In the genomic region with DNA sequence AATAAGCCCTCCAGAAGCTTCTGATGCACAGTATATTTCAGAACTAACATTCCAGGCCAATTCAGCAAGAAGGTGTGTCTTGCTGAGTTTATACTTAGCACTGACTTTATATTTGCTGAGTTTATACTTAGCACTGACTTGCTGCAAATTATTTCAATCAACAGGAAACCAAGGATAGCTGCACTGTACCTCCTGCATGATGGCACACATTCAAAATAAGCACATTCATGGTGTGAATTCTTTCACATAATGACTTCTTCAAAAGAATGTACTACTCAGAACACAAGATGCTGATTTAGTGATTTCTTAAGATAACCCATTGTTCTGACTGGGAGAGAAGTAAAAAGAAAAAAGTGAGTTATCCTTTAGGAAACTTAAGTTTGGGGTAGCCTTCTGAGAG, we compare ENCODE assay signal across 18 cellular contexts. TPM values are rescaled to one million over a fixed set of nuclear protein-coding genes. Genes with fewer than 3 reads are reported as not detected.
DNase-seq lines count a peak whose midpoint lies in the region; ATAC-seq and TF ChIP-seq lines count a peak whose summit lies in the region.
"Had no signal": no experiment of that assay in that cellular context is flagged by ENCODE, and none has a peak within 500 bp of the region (broad histone marks: within the 10 kb centered on the region; RNA-seq: fewer than 3 reads in every experiment).

No MANE protein-coding gene starts in this region.

- no peaks in the 10 kb centered on the region for H4K20me1 ChIP-seq in mammary epithelial cell (ENCODE audit: insufficient read depth, low read length)

- no peak overlapping the region for H3K23ac ChIP-seq in mesendoderm (ENCODE audit: low read length)

- no peak overlapping the region for H2BK5ac ChIP-seq in mesendoderm (ENCODE audit: low read length)

- H3K36me3 Mint-ChIP-seq in MCF 10A (ENCODE audit: insufficient read depth, unreplicated experiment): no peaks in the 10 kb centered on the region

- H2BK120ac ChIP-seq in mesendoderm (ENCODE audit: low read depth, low read length): no peak overlapping the region

- H3K4me2 ChIP-seq in mammary epithelial cell (ENCODE audit: insufficient read depth, low read depth, low read length) (no peak overlapping the region), mesendoderm (ENCODE audit: low read length) (no peak overlapping the region)

- H3K27me3 Mint-ChIP-seq in MCF 10A (ENCODE audit: insufficient read depth, unreplicated experiment): no peaks in the 10 kb centered on the region

- no peak overlapping the region for H3K27ac Mint-ChIP-seq in MCF 10A (ENCODE audit: low read depth, unreplicated experiment)

- no peaks in the 10 kb centered on the region for H3K9me3 Mint-ChIP-seq in MCF 10A (ENCODE audit: unreplicated experiment)

- CTCF ChIA-PET in MCF 10A (lab: Yijun Ruan, JAX) (interaction anchor here (0.9 kb wide), 1 partner anchor 52 kb away, joined by 3 read pairs; a partner anchor contains a TSS), mammary epithelial cell (lab: Charles Lee; ENCODE audit: low non-redundant PET) (interaction anchor here (0.6 kb wide), 1 partner anchor 1434 kb away, joined by 4 read pairs; no protein-coding TSS in a partner anchor)

- no peak overlapping the region for H3K56ac ChIP-seq in mesendoderm (ENCODE audit: low read length)

- in situ Hi-C loops in mammary epithelial cell (cut with MboI; ENCODE audit: low sequenced_read_pairs in 2 of 2): no loop called here

- dilution Hi-C loops in mammary epithelial cell (cut with HindIII; ENCODE audit: low sequenced_read_pairs): no loop called here

- peak; percentile 30 for DNase-seq in MCF 10A (ENCODE audit: unreplicated experiment)
- DNase-seq in mammary epithelial cell: no peak
- DNase-seq in choroid plexus epithelial cell (ENCODE audit: low read depth): peak; percentile 92
- DNase-seq in mesendoderm: peak; percentile 16
- no peak for DNase-seq in NCI-H82 (lab: John Stamatoyannopoulos, UW)
- DNase-seq in pons (ENCODE audit: low spot score): no peak
- no peak for DNase-seq in H7
- DNase-seq: activated CD4-positive, alpha-beta T cell treated with anti-CD3 and anti-CD28 coated beads for 1 hour; activated CD8-positive, alpha-beta memory T cell treated with anti-CD3 and anti-CD28 coated beads, Interleukin-2, amount 50 U/mL, for 48 hours; activated naive CD4-positive, alpha-beta T cell treated with Interleukin-2 at 50 U/mL for 16 hours; COR-L47; effector CD4-positive, alpha-beta T cell; foreskin fibroblast; GDM1; KBM-7; lower lobe of right lung; right lobe of liver had no signal

- no TSS peak for BruUV-seq in MCF 10A (replicated peaks; lab: Mats Ljungman, UMichigan)
- no TSS peak for BruUV-seq in mammary epithelial cell (replicated peaks; lab: Mats Ljungman, UMichigan)

- TF ChIP-seq CTCF in MCF 10A (IDR thresholded peaks at IDR 0.05; ENCODE audit: unreplicated experiment) (no peak), mammary epithelial cell (conservative IDR thresholded peaks at IDR 0.05 in 1 of 2, IDR thresholded peaks at IDR 0.05 in 1 of 2; ENCODE audit: extremely low read depth in 1 of 2, insufficient read depth in 1 of 2, low read depth in 1 of 2, low read length in 2 of 2) (no peak), choroid plexus epithelial cell (conservative IDR thresholded peaks at IDR 0.05; ENCODE audit: low read depth, low read length) (no peak)

- no peak overlapping the region for H2AFZ ChIP-seq in mammary epithelial cell (ENCODE audit: low read depth, low read length)

- no peaks in the 10 kb centered on the region for H3K27me3 ChIP-seq in mammary epithelial cell (ENCODE audit: insufficient read depth, low read length)
- no peaks in the 10 kb centered on the region for H3K27me3 ChIP-seq in mesendoderm (ENCODE audit: insufficient read depth, low read length, poor library complexity)
- H3K27me3 ChIP-seq in H7 (ENCODE audit: control insufficient read depth, insufficient read depth, low read length): peaks cover 3% of the 10 kb centered on the region; the same call in 1 of the 2 replicates
- H3K27me3 ChIP-seq: right lobe of liver had no signal

- peaks cover 23% of the 10 kb centered on the region for H3K4me1 Mint-ChIP-seq in MCF 10A (ENCODE audit: insufficient read depth, unreplicated experiment)

- POLR2A ChIA-PET in MCF 10A (lab: Yijun Ruan, JAX): interaction anchor here (0.6 to 1.5 kb wide), 3 partner anchors 29 to 49 kb away, joined by 3 to 5 read pairs (median 3); no protein-coding TSS in a partner anchor

- intact Hi-C loops in MCF 10A (cut with micrococcal nuclease) (no loop called here), mammary epithelial cell (cut with micrococcal nuclease) (no loop called here)

- peak overlapping the region; percentile 61 for H2BK15ac ChIP-seq in mesendoderm (replicated peaks; ENCODE audit: low read depth)

- H3K27ac ChIP-seq in mammary epithelial cell (ENCODE audit: insufficient read depth, low read depth, low read length): no peak overlapping the region
- H3K27ac ChIP-seq in mesendoderm (ENCODE audit: low read depth, low read length): no peak overlapping the region
- H3K27ac ChIP-seq: lower lobe of right lung, right lobe of liver had no signal

- H4K8ac ChIP-seq in mesendoderm (ENCODE audit: low read depth, low read length): no peak overlapping the region

- no peak overlapping the region for H3K4me3 Mint-ChIP-seq in MCF 10A (ENCODE audit: unreplicated experiment)

- H3K79me1 ChIP-seq in mesendoderm (ENCODE audit: low read length): no peaks in the 10 kb centered on the region

- H3K4me1 ChIP-seq in mammary epithelial cell (ENCODE audit: insufficient read depth, low read length): peaks cover 7% of the 10 kb centered on the region
- H3K4me1 ChIP-seq in mesendoderm (ENCODE audit: control insufficient read depth, low read depth, low read length): peaks cover 8% of the 10 kb centered on the region
- H3K4me1 ChIP-seq: right lobe of liver had no signal

- H3K36me3 ChIP-seq in mammary epithelial cell (ENCODE audit: insufficient read depth, low read length) (no peaks in the 10 kb centered on the region), mesendoderm (ENCODE audit: control insufficient read depth, insufficient read depth, low read length) (no peaks in the 10 kb centered on the region), H7 (replicated peaks; ENCODE audit: control insufficient read depth, insufficient read depth, low read length) (no peaks in the 10 kb centered on the region)
- H3K36me3 ChIP-seq: lower lobe of right lung, right lobe of liver had no signal

- H4K5ac ChIP-seq in mesendoderm (ENCODE audit: low read length): no peak overlapping the region

- no peak overlapping the region for H3K18ac ChIP-seq in mesendoderm (ENCODE audit: low read length)

- no peaks in the 10 kb centered on the region for H3K9me3 ChIP-seq in mammary epithelial cell (replicated peaks; ENCODE audit: insufficient read depth, low read length)
- H3K9me3 ChIP-seq: lower lobe of right lung, right lobe of liver had no signal

- H2AK5ac ChIP-seq in mesendoderm (ENCODE audit: low read length): no peak overlapping the region

- H3K79me2 ChIP-seq in mammary epithelial cell (ENCODE audit: insufficient read depth, low read length) (peaks cover 42% of the 10 kb centered on the region), mesendoderm (ENCODE audit: control insufficient read depth, insufficient read depth, low read length) (no peaks in the 10 kb centered on the region)

- H3K4ac ChIP-seq in mesendoderm (ENCODE audit: low read depth, low read length): no peak overlapping the region

- ATAC-seq in HG02678 (IDR thresholded peaks at IDR 0.05; ENCODE audit: unreplicated experiment): no peak
- ATAC-seq: lower lobe of right lung, right lobe of liver had no signal

- no peak overlapping the region for H3K4me3 ChIP-seq in mammary epithelial cell (replicated peaks in 1 of 3; ENCODE audit: insufficient read depth in 1 of 3, low read depth in 2 of 3, low read length in 3 of 3)
- no peak overlapping the region for H3K4me3 ChIP-seq in choroid plexus epithelial cell (ENCODE audit: low read depth, low read length)
- no peak overlapping the region for H3K4me3 ChIP-seq in mesendoderm (ENCODE audit: low read length)
- no peak overlapping the region for H3K4me3 ChIP-seq in H7 (ENCODE audit: insufficient read depth, low read depth, low read length)
- H3K4me3 ChIP-seq: lower lobe of right lung, right lobe of liver had no signal

- no peak overlapping the region for H3K9ac ChIP-seq in mammary epithelial cell (ENCODE audit: insufficient read depth, low read length)
- H3K9ac ChIP-seq in mesendoderm (ENCODE audit: low read length): no peak overlapping the region

RNA-seq across cellular contexts. Expression of a gene that starts 52.0 kb away (rescaled TPM):
- total RNA-seq in MCF 10A (2022): 14.2 and 16.9 TPM in 2 replicates
- total RNA-seq in mammary epithelial cell: 10 to 100 TPM in 1 of 2 donors, 1 to 10 TPM in 1; 6.5 to 12.3 TPM
- 2.4 TPM for polyA plus RNA-seq in mammary epithelial cell
- 0.83 TPM for polyA minus RNA-seq in mammary epithelial cell
- 12.2 TPM for polyA plus RNA-seq in mesendoderm (2013, experiment 1 of 2)
- polyA plus RNA-seq in mesendoderm (2013, experiment 2 of 2): 11.7 TPM
- 11.3 and 13.5 TPM in 2 replicates for total RNA-seq in H7 (2014; rRNA removed; shearing (Covaris generic))

Comparison
In these comparisons a context has a peak if more than half of its experiments do, and no peak if none do; other contexts are left out.
1. DNase-seq: peak in MCF 10A (single experiment), choroid plexus epithelial cell (single experiment) and mesendoderm (single experiment); none in mammary epithelial cell (single experiment), NCI-H82 (single experiment), pons (single experiment) and H7 (single experiment).